Comparison of ENCODE assay signal across 1 cellular context in the genomic region with DNA sequence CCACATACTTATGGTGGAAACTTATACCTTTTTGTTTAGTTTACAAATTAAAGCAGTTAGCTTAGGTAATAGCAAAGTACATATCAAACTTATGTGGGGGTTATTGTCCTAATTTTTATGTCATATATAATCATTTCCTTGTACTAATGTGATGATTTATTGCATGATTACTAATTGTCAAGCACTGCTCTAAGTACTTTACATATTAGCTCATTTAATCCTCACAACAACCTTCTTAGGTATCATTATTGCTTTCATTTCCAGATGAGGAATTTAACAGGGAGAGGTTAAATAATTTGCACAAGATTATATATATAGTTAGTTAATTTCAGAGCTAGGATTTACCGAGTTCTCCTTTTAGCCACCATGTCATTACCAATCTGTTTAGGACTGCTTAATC.
TF ChIP-seq lines count a peak whose summit lies in the region.

No MANE protein-coding gene starts in this region.

TF ChIP-seq in GM23338, 12 proteins besides CTCF, POLR2A, EP300 and RAD21 (continued from another document):
- TF ChIP-seq, protein P1, sequence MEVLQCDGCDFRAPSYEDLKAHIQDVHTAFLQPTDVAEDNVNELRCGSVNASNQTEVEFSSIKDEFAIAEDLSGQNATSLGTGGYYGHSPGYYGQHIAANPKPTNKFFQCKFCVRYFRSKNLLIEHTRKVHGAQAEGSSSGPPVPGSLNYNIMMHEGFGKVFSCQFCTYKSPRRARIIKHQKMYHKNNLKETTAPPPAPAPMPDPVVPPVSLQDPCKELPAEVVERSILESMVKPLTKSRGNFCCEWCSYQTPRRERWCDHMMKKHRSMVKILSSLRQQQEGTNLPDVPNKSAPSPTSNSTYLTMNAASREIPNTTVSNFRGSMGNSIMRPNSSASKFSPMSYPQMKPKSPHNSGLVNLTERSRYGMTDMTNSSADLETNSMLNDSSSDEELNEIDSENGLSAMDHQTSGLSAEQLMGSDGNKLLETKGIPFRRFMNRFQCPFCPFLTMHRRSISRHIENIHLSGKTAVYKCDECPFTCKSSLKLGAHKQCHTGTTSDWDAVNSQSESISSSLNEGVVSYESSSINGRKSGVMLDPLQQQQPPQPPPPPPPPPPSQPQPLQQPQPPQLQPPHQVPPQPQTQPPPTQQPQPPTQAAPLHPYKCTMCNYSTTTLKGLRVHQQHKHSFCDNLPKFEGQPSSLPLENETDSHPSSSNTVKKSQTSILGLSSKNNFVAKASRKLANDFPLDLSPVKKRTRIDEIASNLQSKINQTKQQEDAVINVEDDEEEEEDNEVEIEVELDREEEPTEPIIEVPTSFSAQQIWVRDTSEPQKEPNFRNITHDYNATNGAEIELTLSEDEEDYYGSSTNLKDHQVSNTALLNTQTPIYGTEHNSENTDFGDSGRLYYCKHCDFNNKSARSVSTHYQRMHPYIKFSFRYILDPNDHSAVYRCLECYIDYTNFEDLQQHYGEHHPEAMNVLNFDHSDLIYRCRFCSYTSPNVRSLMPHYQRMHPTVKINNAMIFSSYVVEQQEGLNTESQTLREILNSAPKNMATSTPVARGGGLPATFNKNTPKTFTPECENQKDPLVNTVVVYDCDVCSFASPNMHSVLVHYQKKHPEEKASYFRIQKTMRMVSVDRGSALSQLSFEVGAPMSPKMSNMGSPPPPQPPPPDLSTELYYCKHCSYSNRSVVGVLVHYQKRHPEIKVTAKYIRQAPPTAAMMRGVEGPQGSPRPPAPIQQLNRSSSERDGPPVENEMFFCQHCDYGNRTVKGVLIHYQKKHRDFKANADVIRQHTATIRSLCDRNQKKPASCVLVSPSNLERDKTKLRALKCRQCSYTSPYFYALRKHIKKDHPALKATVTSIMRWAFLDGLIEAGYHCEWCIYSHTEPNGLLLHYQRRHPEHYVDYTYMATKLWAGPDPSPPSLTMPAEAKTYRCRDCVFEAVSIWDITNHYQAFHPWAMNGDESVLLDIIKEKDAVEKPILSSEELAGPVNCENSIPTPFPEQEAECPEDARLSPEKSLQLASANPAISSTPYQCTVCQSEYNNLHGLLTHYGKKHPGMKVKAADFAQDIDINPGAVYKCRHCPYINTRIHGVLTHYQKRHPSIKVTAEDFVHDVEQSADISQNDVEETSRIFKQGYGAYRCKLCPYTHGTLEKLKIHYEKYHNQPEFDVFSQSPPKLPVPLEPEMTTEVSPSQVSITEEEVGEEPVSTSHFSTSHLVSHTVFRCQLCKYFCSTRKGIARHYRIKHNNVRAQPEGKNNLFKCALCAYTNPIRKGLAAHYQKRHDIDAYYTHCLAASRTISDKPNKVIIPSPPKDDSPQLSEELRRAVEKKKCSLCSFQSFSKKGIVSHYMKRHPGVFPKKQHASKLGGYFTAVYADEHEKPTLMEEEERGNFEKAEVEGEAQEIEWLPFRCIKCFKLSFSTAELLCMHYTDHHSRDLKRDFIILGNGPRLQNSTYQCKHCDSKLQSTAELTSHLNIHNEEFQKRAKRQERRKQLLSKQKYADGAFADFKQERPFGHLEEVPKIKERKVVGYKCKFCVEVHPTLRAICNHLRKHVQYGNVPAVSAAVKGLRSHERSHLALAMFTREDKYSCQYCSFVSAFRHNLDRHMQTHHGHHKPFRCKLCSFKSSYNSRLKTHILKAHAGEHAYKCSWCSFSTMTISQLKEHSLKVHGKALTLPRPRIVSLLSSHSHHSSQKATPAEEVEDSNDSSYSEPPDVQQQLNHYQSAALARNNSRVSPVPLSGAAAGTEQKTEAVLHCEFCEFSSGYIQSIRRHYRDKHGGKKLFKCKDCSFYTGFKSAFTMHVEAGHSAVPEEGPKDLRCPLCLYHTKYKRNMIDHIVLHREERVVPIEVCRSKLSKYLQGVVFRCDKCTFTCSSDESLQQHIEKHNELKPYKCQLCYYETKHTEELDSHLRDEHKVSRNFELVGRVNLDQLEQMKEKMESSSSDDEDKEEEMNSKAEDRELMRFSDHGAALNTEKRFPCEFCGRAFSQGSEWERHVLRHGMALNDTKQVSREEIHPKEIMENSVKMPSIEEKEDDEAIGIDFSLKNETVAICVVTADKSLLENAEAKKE (CRISPR knock-in tag; IDR thresholded peaks at IDR 0.05) = no peak
- TF ChIP-seq EZH2phosphoT487 (IDR thresholded peaks at IDR 0.05; ENCODE audit: unreplicated experiment) (no peak), EZH2 (IDR thresholded peaks at IDR 0.05; ENCODE audit: low read depth, unreplicated experiment) (no peak), JUNB (IDR thresholded peaks at IDR 0.05; ENCODE audit: unreplicated experiment) (no peak), NANOG (IDR thresholded peaks at IDR 0.05; ENCODE audit: borderline replicate concordance) (no peak)
